1 cellular context compared by ENCODE assay signal in the genomic region with DNA sequence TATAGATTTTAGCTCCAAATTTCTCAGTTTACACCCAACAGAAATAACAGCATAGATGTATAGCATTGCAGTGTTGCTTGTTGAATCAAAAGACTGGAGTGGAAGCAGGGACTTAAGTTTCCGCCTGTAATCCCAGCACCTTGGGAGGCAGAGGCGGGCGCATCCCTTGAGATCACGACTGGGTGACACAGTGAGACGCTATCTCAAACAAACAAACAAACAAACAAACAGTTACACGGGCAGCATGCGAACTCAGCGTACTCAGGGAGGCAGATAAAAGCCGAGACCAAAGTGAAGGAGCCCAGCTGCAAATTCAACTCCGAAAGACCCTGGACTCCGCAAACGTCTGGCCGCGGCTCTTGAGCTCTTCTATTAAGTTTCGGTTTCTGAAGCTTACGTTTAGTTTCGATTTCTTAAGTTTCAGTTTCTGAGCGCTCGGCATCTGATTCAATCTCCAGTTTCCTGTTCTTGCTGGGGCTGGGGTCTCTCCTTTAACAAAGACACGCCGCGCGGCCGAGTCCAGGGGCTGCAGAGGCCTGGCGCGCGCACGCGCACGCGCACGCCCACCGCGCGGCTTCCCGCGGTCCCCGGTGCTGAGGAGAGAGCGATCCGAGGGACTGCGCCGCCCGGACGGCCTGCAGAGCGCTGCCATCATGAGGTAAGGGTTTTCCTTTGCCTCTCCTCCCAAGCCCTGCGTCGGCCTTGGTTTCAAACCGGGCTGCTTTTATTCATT.
TF ChIP-seq lines count a peak whose summit lies in the region.

A gene with protein sequence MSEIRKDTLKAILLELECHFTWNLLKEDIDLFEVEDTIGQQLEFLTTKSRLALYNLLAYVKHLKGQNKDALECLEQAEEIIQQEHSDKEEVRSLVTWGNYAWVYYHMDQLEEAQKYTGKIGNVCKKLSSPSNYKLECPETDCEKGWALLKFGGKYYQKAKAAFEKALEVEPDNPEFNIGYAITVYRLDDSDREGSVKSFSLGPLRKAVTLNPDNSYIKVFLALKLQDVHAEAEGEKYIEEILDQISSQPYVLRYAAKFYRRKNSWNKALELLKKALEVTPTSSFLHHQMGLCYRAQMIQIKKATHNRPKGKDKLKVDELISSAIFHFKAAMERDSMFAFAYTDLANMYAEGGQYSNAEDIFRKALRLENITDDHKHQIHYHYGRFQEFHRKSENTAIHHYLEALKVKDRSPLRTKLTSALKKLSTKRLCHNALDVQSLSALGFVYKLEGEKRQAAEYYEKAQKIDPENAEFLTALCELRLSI (plus strand): TSS at position 423 of the 733 bp plus-strand sequence. CDS start 231 bp downstream, at position 654.

TF ChIP-seq in K562, 482 proteins besides CTCF, POLR2A, EP300 and RAD21 (continued from another document):
- TF ChIP-seq, protein P1, sequence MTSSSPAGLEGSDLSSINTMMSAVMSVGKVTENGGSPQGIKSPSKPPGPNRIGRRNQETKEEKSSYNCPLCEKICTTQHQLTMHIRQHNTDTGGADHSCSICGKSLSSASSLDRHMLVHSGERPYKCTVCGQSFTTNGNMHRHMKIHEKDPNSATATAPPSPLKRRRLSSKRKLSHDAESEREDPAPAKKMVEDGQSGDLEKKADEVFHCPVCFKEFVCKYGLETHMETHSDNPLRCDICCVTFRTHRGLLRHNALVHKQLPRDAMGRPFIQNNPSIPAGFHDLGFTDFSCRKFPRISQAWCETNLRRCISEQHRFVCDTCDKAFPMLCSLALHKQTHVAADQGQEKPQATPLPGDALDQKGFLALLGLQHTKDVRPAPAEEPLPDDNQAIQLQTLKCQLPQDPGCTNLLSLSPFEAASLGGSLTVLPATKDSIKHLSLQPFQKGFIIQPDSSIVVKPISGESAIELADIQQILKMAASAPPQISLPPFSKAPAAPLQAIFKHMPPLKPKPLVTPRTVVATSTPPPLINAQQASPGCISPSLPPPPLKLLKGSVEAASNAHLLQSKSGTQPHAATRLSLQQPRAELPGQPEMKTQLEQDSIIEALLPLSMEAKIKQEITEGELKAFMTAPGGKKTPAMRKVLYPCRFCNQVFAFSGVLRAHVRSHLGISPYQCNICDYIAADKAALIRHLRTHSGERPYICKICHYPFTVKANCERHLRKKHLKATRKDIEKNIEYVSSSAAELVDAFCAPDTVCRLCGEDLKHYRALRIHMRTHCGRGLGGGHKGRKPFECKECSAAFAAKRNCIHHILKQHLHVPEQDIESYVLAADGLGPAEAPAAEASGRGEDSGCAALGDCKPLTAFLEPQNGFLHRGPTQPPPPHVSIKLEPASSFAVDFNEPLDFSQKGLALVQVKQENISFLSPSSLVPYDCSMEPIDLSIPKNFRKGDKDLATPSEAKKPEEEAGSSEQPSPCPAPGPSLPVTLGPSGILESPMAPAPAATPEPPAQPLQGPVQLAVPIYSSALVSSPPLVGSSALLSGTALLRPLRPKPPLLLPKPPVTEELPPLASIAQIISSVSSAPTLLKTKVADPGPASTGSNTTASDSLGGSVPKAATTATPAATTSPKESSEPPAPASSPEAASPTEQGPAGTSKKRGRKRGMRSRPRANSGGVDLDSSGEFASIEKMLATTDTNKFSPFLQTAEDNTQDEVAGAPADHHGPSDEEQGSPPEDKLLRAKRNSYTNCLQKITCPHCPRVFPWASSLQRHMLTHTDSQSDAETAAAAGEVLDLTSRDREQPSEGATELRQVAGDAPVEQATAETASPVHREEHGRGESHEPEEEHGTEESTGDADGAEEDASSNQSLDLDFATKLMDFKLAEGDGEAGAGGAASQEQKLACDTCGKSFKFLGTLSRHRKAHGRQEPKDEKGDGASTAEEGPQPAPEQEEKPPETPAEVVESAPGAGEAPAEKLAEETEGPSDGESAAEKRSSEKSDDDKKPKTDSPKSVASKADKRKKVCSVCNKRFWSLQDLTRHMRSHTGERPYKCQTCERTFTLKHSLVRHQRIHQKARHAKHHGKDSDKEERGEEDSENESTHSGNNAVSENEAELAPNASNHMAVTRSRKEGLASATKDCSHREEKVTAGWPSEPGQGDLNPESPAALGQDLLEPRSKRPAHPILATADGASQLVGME (CRISPR knock-in tag; IDR thresholded peaks at IDR 0.05) = 0 out of 2 replicates have a peak, but pooled peaks have one; percentile 23
- TF ChIP-seq, protein P2, sequence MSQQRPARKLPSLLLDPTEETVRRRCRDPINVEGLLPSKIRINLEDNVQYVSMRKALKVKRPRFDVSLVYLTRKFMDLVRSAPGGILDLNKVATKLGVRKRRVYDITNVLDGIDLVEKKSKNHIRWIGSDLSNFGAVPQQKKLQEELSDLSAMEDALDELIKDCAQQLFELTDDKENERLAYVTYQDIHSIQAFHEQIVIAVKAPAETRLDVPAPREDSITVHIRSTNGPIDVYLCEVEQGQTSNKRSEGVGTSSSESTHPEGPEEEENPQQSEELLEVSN (IDR thresholded peaks at IDR 0.05; ENCODE audit: borderline replicate concordance in 1 of 2, extremely low read depth in 1 of 2, insufficient read depth in 1 of 2, insufficient read length in 1 of 2, low read depth in 1 of 2, low read length in 1 of 2, poor library complexity in 1 of 2, severe bottlenecking in 1 of 2) = peak in 1 of 2 experiments; percentile 62
- TF ChIP-seq, protein P3, sequence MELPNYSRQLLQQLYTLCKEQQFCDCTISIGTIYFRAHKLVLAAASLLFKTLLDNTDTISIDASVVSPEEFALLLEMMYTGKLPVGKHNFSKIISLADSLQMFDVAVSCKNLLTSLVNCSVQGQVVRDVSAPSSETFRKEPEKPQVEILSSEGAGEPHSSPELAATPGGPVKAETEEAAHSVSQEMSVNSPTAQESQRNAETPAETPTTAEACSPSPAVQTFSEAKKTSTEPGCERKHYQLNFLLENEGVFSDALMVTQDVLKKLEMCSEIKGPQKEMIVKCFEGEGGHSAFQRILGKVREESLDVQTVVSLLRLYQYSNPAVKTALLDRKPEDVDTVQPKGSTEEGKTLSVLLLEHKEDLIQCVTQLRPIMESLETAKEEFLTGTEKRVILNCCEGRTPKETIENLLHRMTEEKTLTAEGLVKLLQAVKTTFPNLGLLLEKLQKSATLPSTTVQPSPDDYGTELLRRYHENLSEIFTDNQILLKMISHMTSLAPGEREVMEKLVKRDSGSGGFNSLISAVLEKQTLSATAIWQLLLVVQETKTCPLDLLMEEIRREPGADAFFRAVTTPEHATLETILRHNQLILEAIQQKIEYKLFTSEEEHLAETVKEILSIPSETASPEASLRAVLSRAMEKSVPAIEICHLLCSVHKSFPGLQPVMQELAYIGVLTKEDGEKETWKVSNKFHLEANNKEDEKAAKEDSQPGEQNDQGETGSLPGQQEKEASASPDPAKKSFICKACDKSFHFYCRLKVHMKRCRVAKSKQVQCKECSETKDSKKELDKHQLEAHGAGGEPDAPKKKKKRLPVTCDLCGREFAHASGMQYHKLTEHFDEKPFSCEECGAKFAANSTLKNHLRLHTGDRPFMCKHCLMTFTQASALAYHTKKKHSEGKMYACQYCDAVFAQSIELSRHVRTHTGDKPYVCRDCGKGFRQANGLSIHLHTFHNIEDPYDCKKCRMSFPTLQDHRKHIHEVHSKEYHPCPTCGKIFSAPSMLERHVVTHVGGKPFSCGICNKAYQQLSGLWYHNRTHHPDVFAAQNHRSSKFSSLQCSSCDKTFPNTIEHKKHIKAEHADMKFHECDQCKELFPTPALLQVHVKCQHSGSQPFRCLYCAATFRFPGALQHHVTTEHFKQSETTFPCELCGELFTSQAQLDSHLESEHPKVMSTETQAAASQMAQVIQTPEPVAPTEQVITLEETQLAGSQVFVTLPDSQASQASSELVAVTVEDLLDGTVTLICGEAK (IDR thresholded peaks at IDR 0.05) = 0 out of 2 replicates have a peak, but pooled peaks have one; percentile 26
- TF ChIP-seq, protein P3 (CRISPR knock-in tag; IDR thresholded peaks at IDR 0.05) = no peak
- TF ChIP-seq SMC3 (conservative IDR thresholded peaks at IDR 0.05; ENCODE audit: insufficient read depth, low read depth, low read length) (0 out of 2 replicates have a peak, but pooled peaks have one; percentile 4), NRF1 (conservative IDR thresholded peaks at IDR 0.05 in 1 of 2, IDR thresholded peaks at IDR 0.05 in 1 of 2) (peak; percentile 88 to 90), CXXC5 (CRISPR knock-in tag; IDR thresholded peaks at IDR 0.05) (peak; percentile 54)
- TF ChIP-seq, protein P4, sequence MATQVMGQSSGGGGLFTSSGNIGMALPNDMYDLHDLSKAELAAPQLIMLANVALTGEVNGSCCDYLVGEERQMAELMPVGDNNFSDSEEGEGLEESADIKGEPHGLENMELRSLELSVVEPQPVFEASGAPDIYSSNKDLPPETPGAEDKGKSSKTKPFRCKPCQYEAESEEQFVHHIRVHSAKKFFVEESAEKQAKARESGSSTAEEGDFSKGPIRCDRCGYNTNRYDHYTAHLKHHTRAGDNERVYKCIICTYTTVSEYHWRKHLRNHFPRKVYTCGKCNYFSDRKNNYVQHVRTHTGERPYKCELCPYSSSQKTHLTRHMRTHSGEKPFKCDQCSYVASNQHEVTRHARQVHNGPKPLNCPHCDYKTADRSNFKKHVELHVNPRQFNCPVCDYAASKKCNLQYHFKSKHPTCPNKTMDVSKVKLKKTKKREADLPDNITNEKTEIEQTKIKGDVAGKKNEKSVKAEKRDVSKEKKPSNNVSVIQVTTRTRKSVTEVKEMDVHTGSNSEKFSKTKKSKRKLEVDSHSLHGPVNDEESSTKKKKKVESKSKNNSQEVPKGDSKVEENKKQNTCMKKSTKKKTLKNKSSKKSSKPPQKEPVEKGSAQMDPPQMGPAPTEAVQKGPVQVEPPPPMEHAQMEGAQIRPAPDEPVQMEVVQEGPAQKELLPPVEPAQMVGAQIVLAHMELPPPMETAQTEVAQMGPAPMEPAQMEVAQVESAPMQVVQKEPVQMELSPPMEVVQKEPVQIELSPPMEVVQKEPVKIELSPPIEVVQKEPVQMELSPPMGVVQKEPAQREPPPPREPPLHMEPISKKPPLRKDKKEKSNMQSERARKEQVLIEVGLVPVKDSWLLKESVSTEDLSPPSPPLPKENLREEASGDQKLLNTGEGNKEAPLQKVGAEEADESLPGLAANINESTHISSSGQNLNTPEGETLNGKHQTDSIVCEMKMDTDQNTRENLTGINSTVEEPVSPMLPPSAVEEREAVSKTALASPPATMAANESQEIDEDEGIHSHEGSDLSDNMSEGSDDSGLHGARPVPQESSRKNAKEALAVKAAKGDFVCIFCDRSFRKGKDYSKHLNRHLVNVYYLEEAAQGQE (CRISPR knock-in tag; IDR thresholded peaks at IDR 0.05; ENCODE audit: low read depth) = no peak
- TF ChIP-seq, protein P5, sequence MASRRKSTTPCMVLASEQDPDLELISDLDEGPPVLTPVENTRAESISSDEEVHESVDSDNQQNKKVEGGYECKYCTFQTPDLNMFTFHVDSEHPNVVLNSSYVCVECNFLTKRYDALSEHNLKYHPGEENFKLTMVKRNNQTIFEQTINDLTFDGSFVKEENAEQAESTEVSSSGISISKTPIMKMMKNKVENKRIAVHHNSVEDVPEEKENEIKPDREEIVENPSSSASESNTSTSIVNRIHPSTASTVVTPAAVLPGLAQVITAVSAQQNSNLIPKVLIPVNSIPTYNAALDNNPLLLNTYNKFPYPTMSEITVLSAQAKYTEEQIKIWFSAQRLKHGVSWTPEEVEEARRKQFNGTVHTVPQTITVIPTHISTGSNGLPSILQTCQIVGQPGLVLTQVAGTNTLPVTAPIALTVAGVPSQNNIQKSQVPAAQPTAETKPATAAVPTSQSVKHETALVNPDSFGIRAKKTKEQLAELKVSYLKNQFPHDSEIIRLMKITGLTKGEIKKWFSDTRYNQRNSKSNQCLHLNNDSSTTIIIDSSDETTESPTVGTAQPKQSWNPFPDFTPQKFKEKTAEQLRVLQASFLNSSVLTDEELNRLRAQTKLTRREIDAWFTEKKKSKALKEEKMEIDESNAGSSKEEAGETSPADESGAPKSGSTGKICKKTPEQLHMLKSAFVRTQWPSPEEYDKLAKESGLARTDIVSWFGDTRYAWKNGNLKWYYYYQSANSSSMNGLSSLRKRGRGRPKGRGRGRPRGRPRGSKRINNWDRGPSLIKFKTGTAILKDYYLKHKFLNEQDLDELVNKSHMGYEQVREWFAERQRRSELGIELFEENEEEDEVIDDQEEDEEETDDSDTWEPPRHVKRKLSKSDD (conservative IDR thresholded peaks at IDR 0.05; ENCODE audit: low read length) = no peak
- TF ChIP-seq, protein P6, sequence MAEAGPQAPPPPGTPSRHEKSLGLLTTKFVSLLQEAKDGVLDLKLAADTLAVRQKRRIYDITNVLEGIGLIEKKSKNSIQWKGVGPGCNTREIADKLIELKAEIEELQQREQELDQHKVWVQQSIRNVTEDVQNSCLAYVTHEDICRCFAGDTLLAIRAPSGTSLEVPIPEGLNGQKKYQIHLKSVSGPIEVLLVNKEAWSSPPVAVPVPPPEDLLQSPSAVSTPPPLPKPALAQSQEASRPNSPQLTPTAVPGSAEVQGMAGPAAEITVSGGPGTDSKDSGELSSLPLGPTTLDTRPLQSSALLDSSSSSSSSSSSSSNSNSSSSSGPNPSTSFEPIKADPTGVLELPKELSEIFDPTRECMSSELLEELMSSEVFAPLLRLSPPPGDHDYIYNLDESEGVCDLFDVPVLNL (CRISPR knock-in tag; IDR thresholded peaks at IDR 0.05; ENCODE audit: low read depth) = no peak
